In genomic region chr15:60479361-60479684, GRCh38 we compare ENCODE assay signal across 8 cellular contexts. TPM values are rescaled to one million over a fixed set of nuclear protein-coding genes. Genes with fewer than 3 reads are reported as not detected.
DNase-seq lines count a peak whose midpoint lies in the region; ATAC-seq, FAIRE-seq and TF ChIP-seq lines count a peak whose summit lies in the region.

No MANE protein-coding gene starts in this region.

- TF ChIP-seq POLR2A in GM18505 (IDR thresholded peaks at IDR 0.05; ENCODE audit: borderline replicate concordance, extremely low read depth, insufficient read depth, insufficient read length): no peak

- DNase-seq in AG09309 (ENCODE audit: low read depth): no peak
- DNase-seq in HFFc6: no peak
- no peak for DNase-seq in adipocyte (ENCODE audit: low read depth)
- DNase-seq in kidney: no peak
- DNase-seq in islet precursor cell: no peak

- H3K4me1 Mint-ChIP-seq in HFFc6 (ENCODE audit: low read depth): peaks cover 44% of the 10 kb centered on the region

- H3K4me3 Mint-ChIP-seq in HFFc6: peak overlapping the region; percentile 98

- no peak for FAIRE-seq in kidney (lab: Jason Lieb, UNC)

- H3K36me3 Mint-ChIP-seq in HFFc6 (ENCODE audit: low read depth): peaks cover 8% of the 10 kb centered on the region

- peak overlapping the region; percentile 84 to 95 for H3K27ac ChIP-seq in kidney (ENCODE audit: low read depth in 2 of 2, low read length in 2 of 2)
- H3K27ac ChIP-seq in thymus (ENCODE audit: low read depth): peak overlapping the region; percentile 87

- H3K9me3 Mint-ChIP-seq in HFFc6: no peaks in the 10 kb centered on the region

- no peaks in the 10 kb centered on the region for H3K9me3 ChIP-seq in adipocyte (ENCODE audit: control insufficient read depth, low read length)
- H3K9me3 ChIP-seq in kidney (ENCODE audit: control insufficient read depth in 1 of 2, low read length in 2 of 2): no peaks in the 10 kb centered on the region
- H3K9me3 ChIP-seq in thymus (ENCODE audit: control insufficient read depth): no peaks in the 10 kb centered on the region

- intact Hi-C loops in kidney (cut with DNase I): no loop called here

- H3K4me3 ChIP-seq in AG09309 (ENCODE audit: control insufficient read depth, low read depth, low read length) (peak overlapping the region; percentile 77), adipocyte (ENCODE audit: low read length) (peak overlapping the region; percentile 93), kidney (ENCODE audit: low read length in 2 of 2) (peak overlapping the region; percentile 75 to 96), thymus (ENCODE audit: low read length) (peak overlapping the region; percentile 64)

- peak overlapping the region; percentile 97 for H3K27ac Mint-ChIP-seq in HFFc6

- H3K36me3 ChIP-seq in adipocyte (ENCODE audit: control insufficient read depth, insufficient read depth, low read length, severe bottlenecking) (peaks cover 5% of the 10 kb centered on the region), kidney (ENCODE audit: control insufficient read depth in 1 of 2, insufficient read depth in 2 of 2, low read length in 2 of 2) (peaks cover 0 to 5% of the 10 kb centered on the region in 2 donors), thymus (ENCODE audit: control insufficient read depth, insufficient read depth) (no peaks in the 10 kb centered on the region)

- ATAC-seq in HG02763 (IDR thresholded peaks at IDR 0.05; ENCODE audit: unreplicated experiment): no peak
- ATAC-seq in GM18505 (IDR thresholded peaks at IDR 0.05; ENCODE audit: unreplicated experiment): no peak

- H3K9ac ChIP-seq in adipocyte (ENCODE audit: low read length) (peak overlapping the region; percentile 97), kidney (ENCODE audit: low read length in 2 of 2) (peak overlapping the region; percentile 57 to 83)

- H3K4me1 ChIP-seq in adipocyte (ENCODE audit: control insufficient read depth, insufficient read depth, low read length): peaks cover 30% of the 10 kb centered on the region
- peaks cover 13 to 20% of the 10 kb centered on the region in 2 donors for H3K4me1 ChIP-seq in kidney (ENCODE audit: control insufficient read depth in 1 of 2, insufficient read depth in 1 of 2, low read depth in 1 of 2, low read length in 2 of 2)
- H3K4me1 ChIP-seq in thymus (ENCODE audit: control insufficient read depth, insufficient read depth, low read length): peaks cover 11% of the 10 kb centered on the region

- H3K27me3 ChIP-seq in adipocyte (replicated peaks; ENCODE audit: control insufficient read depth, insufficient read depth, low read length) (no peaks in the 10 kb centered on the region), thymus (ENCODE audit: control insufficient read depth, insufficient read depth) (no peaks in the 10 kb centered on the region)

- 20% methylated on average over 5 of the region's 5 CpGs for WGBS in thymus

- TF ChIP-seq CTCF in AG09309 (IDR thresholded peaks at IDR 0.05; ENCODE audit: control insufficient read depth, insufficient read depth, low read depth, low read length, missing control alignments) (no peak), HFFc6 (IDR thresholded peaks at IDR 0.05) (no peak), kidney (IDR thresholded peaks at IDR 0.05; ENCODE audit: borderline replicate concordance, extremely low read depth, insufficient read depth) (no peak)

- H3K27me3 Mint-ChIP-seq in HFFc6 (ENCODE audit: insufficient read depth): peaks cover 4% of the 10 kb centered on the region

RNA-seq across cellular contexts. Expression of gene ICE2, which starts 0.4 kb away (rescaled TPM):
- total RNA-seq in HFFc6 (2021; fragmentation: NEBNext Ultra II Directional; extraction: Animal tissue kit (Norgen Biotek cat#: 25700)): 10 to 100 TPM; 29.3 to 36.9 (median 33.8) TPM
- total RNA-seq in kidney: 61.4 TPM
- polyA plus RNA-seq in kidney (ENCODE audit: insufficient read depth, low read depth, low replicate concordance) (16.4 TPM), thymus (30.1 TPM)
